Comparison of ENCODE assay signal across 10 cellular contexts in genomic region chr20:25858495-25859425, GRCh38.
DNase-seq lines count a peak whose midpoint lies in the region; ATAC-seq, FAIRE-seq and TF ChIP-seq lines count a peak whose summit lies in the region.
"Had no signal": no experiment of that assay in that cellular context is flagged by ENCODE, and none has a peak within 500 bp of the region (broad histone marks: within the 10 kb centered on the region; RNA-seq: fewer than 3 reads in every experiment).

No MANE protein-coding gene starts in this region.

- H3K36me3 ChIP-seq in HepG2 (replicated peaks in 1 of 2; ENCODE audit: control insufficient read depth in 1 of 2, insufficient read depth in 2 of 2, low read length in 2 of 2), result no peaks in the 10 kb centered on the region
- H3K36me3 ChIP-seq in right lobe of liver, result no peaks in the 10 kb centered on the region
- H3K36me3 ChIP-seq in naive thymus-derived CD4-positive, alpha-beta T cell (ENCODE audit: control insufficient read depth in 2 of 3, insufficient read depth in 3 of 3, low read length in 3 of 3), result no peaks in the 10 kb centered on the region
- H3K36me3 ChIP-seq in prostate gland, result no peaks in the 10 kb centered on the region

- H3K27ac ChIP-seq in HepG2 (ENCODE audit: extremely low read length, insufficient read depth, low read length) (no peak overlapping the region), right lobe of liver (no peak overlapping the region), prostate gland (no peak overlapping the region)
- H3K27ac ChIP-seq in naive thymus-derived CD4-positive, alpha-beta T cell (ENCODE audit: low read depth, low read length), result no peak overlapping the region

- CTCF ChIA-PET in HepG2 (lab: Yijun Ruan, JAX; ENCODE audit: low intra/inter-chr PET ratio, low total read pairs), result no interaction called here
- CTCF ChIA-PET in naive thymus-derived CD4-positive, alpha-beta T cell (lab: Charles Lee), result no interaction called here

- intact Hi-C loops in HepG2 (cut with micrococcal nuclease; ENCODE audit: unreplicated experiment), result loop anchor here (2.0 kb wide), 1 partner anchor 162 kb away; the partner anchor contains the start of gene ZNF337
- intact Hi-C loops in right lobe of liver (cut with DNase I), result no loop called here
- intact Hi-C loops in naive thymus-derived CD4-positive, alpha-beta T cell (cut with micrococcal nuclease), result no loop called here
- intact Hi-C loops in prostate gland (cut with DNase I), result no loop called here

- POLR2A ChIA-PET in HepG2 (lab: Yijun Ruan, JAX), result no interaction called here
- POLR2A ChIA-PET in naive thymus-derived CD4-positive, alpha-beta T cell (lab: Charles Lee), result no interaction called here

- H2AFZ ChIP-seq in HepG2 (ENCODE audit: low read length), result no peak overlapping the region

- H3K27me3 ChIP-seq in HepG2 (ENCODE audit: control insufficient read depth in 1 of 2, insufficient read depth in 2 of 2, low read length in 2 of 2), result peaks cover 9 to 46% of the 10 kb centered on the region in 2 experiments; a peak in 4 of 5 replicates
- no peaks in the 10 kb centered on the region for H3K27me3 ChIP-seq in right lobe of liver
- H3K27me3 ChIP-seq in naive thymus-derived CD4-positive, alpha-beta T cell (ENCODE audit: control insufficient read depth in 2 of 2, insufficient read depth in 2 of 2, low read length in 2 of 2), result peaks cover 0 to 15% of the 10 kb centered on the region in 2 donors
- H3K27me3 ChIP-seq in prostate gland (replicated peaks; ENCODE audit: insufficient read depth), result no peaks in the 10 kb centered on the region

- DNase-seq in HepG2 (ENCODE audit: low spot score), result no peak
- DNase-seq in right lobe of liver, result no peak
- no peak for DNase-seq in activated naive CD8-positive, alpha-beta T cell treated with anti-CD3 and anti-CD28 coated beads for 36 hours
- DNase-seq in naive thymus-derived CD4-positive, alpha-beta T cell, result peak in 1 of 9 donors; percentile 20
- DNase-seq in ureter (ENCODE audit: low spot score), result peak; percentile 36
- DNase-seq in cortex of kidney (lab: John Stamatoyannopoulos, UW), result no peak
- no peak for DNase-seq in prostate gland (ENCODE audit: low spot score)

- H4K20me1 ChIP-seq in HepG2 (ENCODE audit: insufficient read depth, low read length), result no peaks in the 10 kb centered on the region

- H3K79me2 ChIP-seq in HepG2 (ENCODE audit: insufficient read depth, low read length), result no peaks in the 10 kb centered on the region

- H3K9me3 Mint-ChIP-seq in activated naive CD8-positive, alpha-beta T cell treated with anti-CD3 and anti-CD28 coated beads for 36 hours, result no peaks in the 10 kb centered on the region
- H3K9me3 Mint-ChIP-seq in naive thymus-derived CD4-positive, alpha-beta T cell, result peaks cover 0 to 11% (median 1%) of the 10 kb centered on the region in 11 donors
- H3K9me3 Mint-ChIP-seq: dendritic cell treated with granulocyte-macrophage colony-stimulating factor and Interleukin-4, amounts not matched to agents 40 ng/mL and 50 ng/mL, for 4 days had no signal

- 51% methylated on average over 37 of the region's 37 CpGs for WGBS in HepG2 (ENCODE audit: low lambda C conversion rate)
- 38% methylated on average over 27 of the region's 37 CpGs for WGBS in right lobe of liver (ENCODE audit: insufficient coverage, low coverage, low lambda C conversion rate, missing lambda C conversion rate)
- 52% methylated on average over 37 of the region's 37 CpGs for WGBS in prostate gland

- no peak for FAIRE-seq in HepG2 (lab: Jason Lieb, UNC)
- FAIRE-seq: GM19239 had no signal

- in situ Hi-C loops in HepG2 (cut with HindIII; ENCODE audit: extremely low pct_ligation_motif_present, low pct_unique_long_range_greater_than_20kb), result no loop called here

- TF ChIP-seq RAD21 in HepG2 (CRISPR knock-in tag; IDR thresholded peaks at IDR 0.05), result no peak

- no peak overlapping the region for H3K9ac ChIP-seq in HepG2 (ENCODE audit: insufficient read depth, low read depth, low read length)

- BruUV-seq in HepG2 (replicated peaks; lab: Mats Ljungman, UMichigan), result no TSS peak

- ATAC-seq in HepG2 (no peak), right lobe of liver (no peak), GM21619 (IDR thresholded peaks at IDR 0.05; ENCODE audit: unreplicated experiment) (no peak)
- no peak for ATAC-seq in naive thymus-derived CD4-positive, alpha-beta T cell

- no peak overlapping the region for H3K27ac Mint-ChIP-seq in activated naive CD8-positive, alpha-beta T cell treated with anti-CD3 and anti-CD28 coated beads for 36 hours
- peak overlapping the region in 1 of 9 donors; percentile 6 for H3K27ac Mint-ChIP-seq in naive thymus-derived CD4-positive, alpha-beta T cell
- H3K27ac Mint-ChIP-seq: dendritic cell treated with granulocyte-macrophage colony-stimulating factor and Interleukin-4, amounts not matched to agents 40 ng/mL and 50 ng/mL, for 4 days had no signal

- TF ChIP-seq EP300 in HepG2 (IDR thresholded peaks at IDR 0.05; ENCODE audit: low read depth in 2 of 2, low read length in 2 of 2) (no peak), HepG2 (CRISPR knock-in tag; IDR thresholded peaks at IDR 0.05; ENCODE audit: borderline replicate concordance) (no peak)

- H3K4me2 ChIP-seq in HepG2 (ENCODE audit: low read depth, low read length), result peak overlapping the region; percentile 100

- peaks cover 1% of the 10 kb centered on the region for H3K36me3 Mint-ChIP-seq in activated naive CD8-positive, alpha-beta T cell treated with anti-CD3 and anti-CD28 coated beads for 36 hours
- H3K36me3 Mint-ChIP-seq in naive thymus-derived CD4-positive, alpha-beta T cell, result peaks cover 0 to 8% (median 4%) of the 10 kb centered on the region in 5 donors

- TF ChIP-seq CTCF in HepG2 (CRISPR knock-in tag; IDR thresholded peaks at IDR 0.05) (no peak), right lobe of liver (IDR thresholded peaks at IDR 0.05) (no peak), prostate gland (IDR thresholded peaks at IDR 0.05) (no peak)

- TF ChIP-seq POLR2A in HepG2 (IDR thresholded peaks at IDR 0.05; ENCODE audit: insufficient read depth in 1 of 2, low read depth in 2 of 2, low read length in 2 of 2) (no peak), right lobe of liver (IDR thresholded peaks at IDR 0.05) (no peak), prostate gland (IDR thresholded peaks at IDR 0.05) (no peak)

- no peaks in the 10 kb centered on the region for H3K9me3 ChIP-seq in HepG2 (ENCODE audit: low read length)
- no peaks in the 10 kb centered on the region for H3K9me3 ChIP-seq in right lobe of liver
- H3K9me3 ChIP-seq in naive thymus-derived CD4-positive, alpha-beta T cell (ENCODE audit: control insufficient read depth in 2 of 3, low read length in 3 of 3), result no peaks in the 10 kb centered on the region
- H3K9me3 ChIP-seq in prostate gland, result no peaks in the 10 kb centered on the region

- H3K4me3 Mint-ChIP-seq in activated naive CD8-positive, alpha-beta T cell treated with anti-CD3 and anti-CD28 coated beads for 36 hours, result peak overlapping the region; percentile 4
- H3K4me3 Mint-ChIP-seq in naive thymus-derived CD4-positive, alpha-beta T cell, result peak overlapping the region; percentile 29 to 97 (median 60)
- H3K4me3 Mint-ChIP-seq: dendritic cell treated with granulocyte-macrophage colony-stimulating factor and Interleukin-4, amounts not matched to agents 40 ng/mL and 50 ng/mL, for 4 days had no signal

- H3K4me3 ChIP-seq in HepG2 (replicated peaks in 1 of 3; ENCODE audit: insufficient read depth in 1 of 3, low read depth in 2 of 3, low read length in 3 of 3) (peak overlapping the region; percentile 11 to 47 (median 24); a peak in 4 of 6 replicates), right lobe of liver (no peak overlapping the region), prostate gland (no peak overlapping the region)
- no peak overlapping the region for H3K4me3 ChIP-seq in naive thymus-derived CD4-positive, alpha-beta T cell (ENCODE audit: low read length)

- peaks cover 54% of the 10 kb centered on the region for H3K4me1 ChIP-seq in HepG2 (ENCODE audit: insufficient read depth, low read length)
- H3K4me1 ChIP-seq in right lobe of liver, result peaks cover 0 to 11% (median 0%) of the 10 kb centered on the region in 4 donors
- peaks cover 11 to 25% of the 10 kb centered on the region in 2 donors for H3K4me1 ChIP-seq in naive thymus-derived CD4-positive, alpha-beta T cell (ENCODE audit: control insufficient read depth in 2 of 2, insufficient read depth in 2 of 2, low read length in 2 of 2)
- no peaks in the 10 kb centered on the region for H3K4me1 ChIP-seq in prostate gland (replicated peaks)

- H3K27me3 Mint-ChIP-seq in activated naive CD8-positive, alpha-beta T cell treated with anti-CD3 and anti-CD28 coated beads for 36 hours, result peaks cover 95% of the 10 kb centered on the region
- peaks cover 58 to 78% (median 73%) of the 10 kb centered on the region in 5 donors for H3K27me3 Mint-ChIP-seq in naive thymus-derived CD4-positive, alpha-beta T cell

- H3K4me1 Mint-ChIP-seq in activated naive CD8-positive, alpha-beta T cell treated with anti-CD3 and anti-CD28 coated beads for 36 hours, result peaks cover 29% of the 10 kb centered on the region
- peaks cover 34 to 69% (median 51%) of the 10 kb centered on the region in 7 donors for H3K4me1 Mint-ChIP-seq in naive thymus-derived CD4-positive, alpha-beta T cell

TF ChIP-seq in HepG2, 621 proteins besides CTCF, POLR2A, EP300 and RAD21 (continues in another document):
- TF ChIP-seq ZNF143 (CRISPR knock-in tag; IDR thresholded peaks at IDR 0.05) (no peak), TOE1 (CRISPR knock-in tag; IDR thresholded peaks at IDR 0.05) (no peak)

Comparison
In these comparisons a context has a peak if more than half of its experiments do, and no peak if none do; other contexts are left out.
1. H3K4me3 ChIP-seq: peak in HepG2 (3 of 3); none in right lobe of liver (0 of 3), naive thymus-derived CD4-positive, alpha-beta T cell (single experiment) and prostate gland (0 of 2).